ENCODE assay signal across 22 cellular contexts in the genomic region with DNA sequence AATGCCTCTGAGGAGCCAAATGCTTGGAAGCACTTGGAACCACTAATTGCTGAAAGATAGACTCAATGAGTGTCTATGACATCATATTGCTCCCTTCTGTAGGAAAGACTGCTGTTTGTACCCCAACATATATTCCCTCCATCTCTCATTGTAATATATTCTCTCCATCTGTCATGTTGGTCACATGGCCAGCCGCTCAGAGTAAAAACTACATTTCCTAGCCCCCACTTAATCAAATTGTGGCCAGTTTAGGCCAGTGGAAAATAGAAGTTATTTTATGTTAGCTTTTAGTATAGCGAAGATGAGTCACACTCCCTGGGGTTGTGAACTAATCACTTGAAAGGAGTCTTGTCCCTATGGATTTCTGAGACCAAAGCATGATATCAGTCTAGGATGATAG.
"Had no signal": no experiment of that assay in that cellular context is flagged by ENCODE, and none has a peak within 500 bp of the region (broad histone marks: within the 10 kb centered on the region; RNA-seq: fewer than 3 reads in every experiment).

No MANE protein-coding gene starts in this region.

- H3K4me3 ChIP-seq: gastrocnemius medialis, left ventricle myocardium inferior, prostate gland, thoracic aorta, upper lobe of left lung had no signal

- ATAC-seq: activated naive CD4-positive, alpha-beta T cell treated with anti-CD3 and anti-CD28 coated beads, Interleukin-2, amount 50 U/mL, for 72 hours; activated T-helper 17 cell treated with anti-CD3 and anti-CD28 coated beads, Interleukin-2, amount 50 U/mL, for 72 hours; esophagus mucosa; gastrocnemius medialis; natural killer cell treated with Interleukin-12 subunit alpha and Interleukin-12 subunit beta and Interleukin-15 and Interleukin-18, amount 100 ng/mL, for 72 hours had no signal

- H3K27ac ChIP-seq: brain microvascular endothelial cell, gastrocnemius medialis, left ventricle myocardium inferior, prostate gland, thoracic aorta, upper lobe of left lung had no signal

- H3K27me3 ChIP-seq: brain microvascular endothelial cell, gastrocnemius medialis, upper lobe of left lung had no signal

- H3K4me1 ChIP-seq: gastrocnemius medialis, left ventricle myocardium inferior, prostate gland, upper lobe of left lung had no signal

- DNase-seq: activated CD4-positive, alpha-beta T cell treated with anti-CD3 and anti-CD28 coated beads, Interleukin-2, amount 50 U/mL, for 4 hours; activated CD8-positive, alpha-beta memory T cell treated with anti-CD3 and anti-CD28 coated beads for 24 hours; activated CD8-positive, alpha-beta memory T cell treated with anti-CD3 and anti-CD28 coated beads, Interleukin-2, amount 50 U/mL, for 4 hours; activated T-cell treated with anti-CD3 and anti-CD28 coated beads, Interleukin-2, amount 50 U/mL, for 24 hours; aorta; brain microvascular endothelial cell; central memory CD4-positive, alpha-beta T cell; dermis blood vessel endothelial cell; effector memory CD4-positive, alpha-beta T cell; gastrocnemius medialis; hypothalamus; left ventricle myocardium inferior; mammary epithelial cell; stimulated activated CD4-positive, alpha-beta T cell treated with anti-CD3 and anti-CD28 coated beads, Interleukin-4, amount 100 ng/mL, for 24 hours; stimulated activated naive CD4-positive, alpha-beta T cell treated with Interleukin-2 at 50 U/mL for 16 hours; upper lobe of left lung had no signal

- H3K36me3 ChIP-seq: brain microvascular endothelial cell, gastrocnemius medialis, left ventricle myocardium inferior, prostate gland, thoracic aorta, upper lobe of left lung had no signal

- H3K9me3 ChIP-seq: gastrocnemius medialis, left ventricle myocardium inferior, prostate gland, thoracic aorta, upper lobe of left lung had no signal
